15 cellular contexts compared by ENCODE assay signal in genomic region chr3:14793858-14794234, GRCh38. TPM values are rescaled to one million over a fixed set of nuclear protein-coding genes. Genes with fewer than 3 reads are reported as not detected.
"Had no signal": no experiment of that assay in that cellular context is flagged by ENCODE, and none has a peak within 500 bp of the region (broad histone marks: within the 10 kb centered on the region; RNA-seq: fewer than 3 reads in every experiment).

No MANE protein-coding gene starts in this region.

- FAIRE-seq: urothelium cell line had no signal

- DNase-seq: activated CD4-positive, alpha-beta T cell treated with anti-CD3 and anti-CD28 coated beads for 4 hours; activated CD8-positive, alpha-beta memory T cell treated with anti-CD3 and anti-CD28 coated beads, Interleukin-2, amount 50 U/mL, for 48 hours; activated CD8-positive, alpha-beta T cell treated with anti-CD3 and anti-CD28 coated beads, Interleukin-2, amount 10 ng/mL, durations not matched to agents 7 days and 5 days; activated naive CD4-positive, alpha-beta T cell treated with anti-CD3 and anti-CD28 coated beads for 36 hours; caudate nucleus; effector memory CD8-positive, alpha-beta T cell; mesendoderm; substantia nigra had no signal

- H3K4me3 ChIP-seq: skin epidermis had no signal

- ATAC-seq: activated CD8-positive, alpha-beta T cell treated with anti-CD3 and anti-CD28 coated beads, Interleukin-2, amount 10 ng/mL, durations not matched to agents 7 days and 5 days; effector memory CD8-positive, alpha-beta T cell; left lobe of liver; stimulated activated memory B cell treated with anti-CD40 and anti-IgM and Interleukin-4, amounts not matched to agents 10 μg/mL and 1 μg/mL and 100 μg/mL, for 72 hours had no signal

- H3K27ac ChIP-seq: epithelial cell of prostate, VCaP had no signal

RNA-seq across cellular contexts. Expression of gene FGD5, which starts 24.9 kb away (rescaled TPM):
- total RNA-seq: activated naive CD4-positive, alpha-beta T cell treated with anti-CD3 and anti-CD28 coated beads for 36 hours; activated T-helper 1 cell treated with anti-CD3 and anti-CD28 coated beads, Interleukin-12 subunit alpha, Interleukin-12 subunit beta, Interleukin-2, Interleukin-4 antibody, amounts not matched to agents 30 ng/mL and 10 ng/mL and 1 ng/mL, durations not matched to agents 14 hours and 24 hours and 36 hours had no signal
